Comparison of ENCODE assay signal across 19 cellular contexts in the genomic region with DNA sequence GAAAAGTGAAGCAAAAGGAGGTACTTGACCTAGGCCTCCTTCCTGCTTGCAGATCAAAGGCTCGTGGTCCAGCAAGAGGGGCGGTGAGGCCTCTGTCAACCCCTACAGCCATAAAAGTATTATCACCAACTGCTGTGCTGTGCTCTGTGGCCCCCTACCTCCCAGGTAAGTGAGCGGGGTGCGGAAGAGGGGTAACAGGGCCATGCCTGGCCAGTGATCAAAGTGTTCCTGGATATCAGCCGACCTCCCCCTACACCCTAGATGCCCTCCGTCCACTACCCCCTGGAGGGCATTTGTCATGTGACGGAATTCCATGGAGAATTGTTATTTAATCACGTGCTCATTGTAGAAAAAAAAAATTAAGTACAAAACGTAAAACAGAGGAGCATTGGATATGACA. TPM values are rescaled to one million over a fixed set of nuclear protein-coding genes. Genes with fewer than 3 reads are reported as not detected.
A peak's percentile ranks its signal among the peaks of the same experiment; 100 is the strongest.
DNase-seq lines count a peak whose midpoint lies in the region; ATAC-seq lines count a peak whose summit lies in the region.
"Had no signal": no experiment of that assay in that cellular context is flagged by ENCODE, and none has a peak within 500 bp of the region (broad histone marks: within the 10 kb centered on the region; RNA-seq: fewer than 3 reads in every experiment).

No MANE protein-coding gene starts in this region.

- peaks cover 3% of the 10 kb centered on the region; the same call in 1 of the 2 replicates for H3K36me3 ChIP-seq in GM23248 (ENCODE audit: low read depth)

- peak overlapping the region; percentile 31 to 35 for H3K27ac Mint-ChIP-seq in natural killer cell treated with Interleukin-12 subunit alpha and Interleukin-12 subunit beta and Interleukin-15 and Interleukin-18, amount 100 ng/mL, for 72 hours
- H3K27ac Mint-ChIP-seq: activated CD4-positive, alpha-beta memory T cell treated with anti-CD3 and anti-CD28 coated beads for 36 hours; activated naive CD4-positive, alpha-beta T cell treated with anti-CD3 and anti-CD28 coated beads, Interleukin-2, amount 10 ng/mL, durations not matched to agents 7 days and 5 days; T-helper 1 cell treated with Interleukin-12 subunit alpha and Interleukin-12 subunit beta and Interleukin-4 antibody, amounts not matched to agents 30 μg/mL and 1 μg/mL, for 36 hours had no signal

- H3K4me3 Mint-ChIP-seq in natural killer cell treated with Interleukin-12 subunit alpha and Interleukin-12 subunit beta and Interleukin-15 and Interleukin-18, amount 100 ng/mL, for 72 hours = no peak overlapping the region
- H3K4me3 Mint-ChIP-seq: activated CD4-positive, alpha-beta memory T cell treated with anti-CD3 and anti-CD28 coated beads for 36 hours; activated naive CD4-positive, alpha-beta T cell treated with anti-CD3 and anti-CD28 coated beads, Interleukin-2, amount 10 ng/mL, durations not matched to agents 7 days and 5 days; activated T-cell treated with anti-CD3 and anti-CD28 coated beads, Interleukin-2, amount 50 U/mL, for 4 hours; T-helper 1 cell treated with Interleukin-12 subunit alpha and Interleukin-12 subunit beta and Interleukin-4 antibody, amounts not matched to agents 30 μg/mL and 1 μg/mL, for 36 hours had no signal

- peaks cover 19% of the 10 kb centered on the region for H3F3A ChIP-seq in GM23248 (ENCODE audit: insufficient read depth)

- 0 out of 2 replicates have a peak overlapping the region, but pooled peaks have one; percentile 7 for H3K27ac ChIP-seq in GM23248
- H3K27ac ChIP-seq: WERI-Rb-1 had no signal

- H3K9me2 ChIP-seq in GM23248 (ENCODE audit: insufficient read depth) = no peaks in the 10 kb centered on the region

- H3K79me2 ChIP-seq in GM23248 (ENCODE audit: insufficient read depth) = no peaks in the 10 kb centered on the region

- H2AFZ ChIP-seq in GM23248 = no peak overlapping the region

- DNase-seq in GM23248 (no peak), SW480 (ENCODE audit: low spot score) (peak; percentile 33)
- DNase-seq in natural killer cell treated with Interleukin-12 subunit alpha and Interleukin-12 subunit beta and Interleukin-15 and Interleukin-18, amount 100 ng/mL, for 72 hours (ENCODE audit: low spot score) = no peak
- no peak for DNase-seq in effector CD8-positive, alpha-beta T cell (lab: John Stamatoyannopoulos, UW)
- DNase-seq: NCI-H1436 treated with DMSO at 0.1 percent for 48 hours, SIG-M5 had no signal

- H3K36me3 Mint-ChIP-seq in natural killer cell treated with Interleukin-12 subunit alpha and Interleukin-12 subunit beta and Interleukin-15 and Interleukin-18, amount 100 ng/mL, for 72 hours = peaks cover 13% of the 10 kb centered on the region

- H3K4me1 Mint-ChIP-seq in natural killer cell treated with Interleukin-12 subunit alpha and Interleukin-12 subunit beta and Interleukin-15 and Interleukin-18, amount 100 ng/mL, for 72 hours (ENCODE audit: low read depth in 2 of 2) = peaks cover 2 to 5% of the 10 kb centered on the region in 2 donors
- H3K4me1 Mint-ChIP-seq: activated naive CD4-positive, alpha-beta T cell treated with anti-CD3 and anti-CD28 coated beads, Interleukin-2, amount 10 ng/mL, durations not matched to agents 7 days and 5 days had no signal

- H3K27me3 Mint-ChIP-seq in natural killer cell treated with Interleukin-12 subunit alpha and Interleukin-12 subunit beta and Interleukin-15 and Interleukin-18, amount 100 ng/mL, for 72 hours = no peaks in the 10 kb centered on the region
- H3K27me3 Mint-ChIP-seq: activated CD4-positive, alpha-beta memory T cell treated with anti-CD3 and anti-CD28 coated beads for 36 hours; activated naive CD4-positive, alpha-beta T cell treated with anti-CD3 and anti-CD28 coated beads, Interleukin-2, amount 10 ng/mL, durations not matched to agents 7 days and 5 days; CD4-positive, CD25-positive, alpha-beta regulatory T cell had no signal

- H3K4me1 ChIP-seq in GM23248 (ENCODE audit: insufficient read depth) = peaks cover 20% of the 10 kb centered on the region
- H3K4me1 ChIP-seq: HAP-1 had no signal

- no peaks in the 10 kb centered on the region for H3K27me3 ChIP-seq in GM23248 (replicated peaks; ENCODE audit: insufficient read depth)
- H3K27me3 ChIP-seq: ascending aorta had no signal

- H3K4me3 ChIP-seq in GM23248 = no peak overlapping the region
- H3K4me3 ChIP-seq: ascending aorta, HAP-1, mucosa of descending colon had no signal

- WGBS in GM23248 (ENCODE audit: low coverage in 1 of 2, low lambda C conversion rate in 2 of 2, missing lambda C conversion rate in 2 of 2), 2 experiments = 67 to 68% methylated on average over 9 of the region's 9 CpGs

- ATAC-seq in natural killer cell treated with Interleukin-12 subunit alpha and Interleukin-12 subunit beta and Interleukin-15 and Interleukin-18, amount 100 ng/mL, for 72 hours = no peak
- ATAC-seq in HG03280 (IDR thresholded peaks at IDR 0.05; ENCODE audit: unreplicated experiment) = no peak
- ATAC-seq in HG03159 (IDR thresholded peaks at IDR 0.05; ENCODE audit: unreplicated experiment) = no peak

- no peaks in the 10 kb centered on the region for H3K9me3 ChIP-seq in GM23248 (ENCODE audit: low read depth)
- H3K9me3 ChIP-seq: ascending aorta, HAP-1, mucosa of descending colon had no signal

- H3K4me2 ChIP-seq in GM23248 (ENCODE audit: unreplicated experiment) = no peak overlapping the region

- no peaks in the 10 kb centered on the region for H4K20me1 ChIP-seq in GM23248 (ENCODE audit: insufficient read depth)

- no peaks in the 10 kb centered on the region for H3K9me3 Mint-ChIP-seq in natural killer cell treated with Interleukin-12 subunit alpha and Interleukin-12 subunit beta and Interleukin-15 and Interleukin-18, amount 100 ng/mL, for 72 hours
- H3K9me3 Mint-ChIP-seq: activated CD4-positive, alpha-beta memory T cell treated with anti-CD3 and anti-CD28 coated beads for 36 hours; activated naive CD4-positive, alpha-beta T cell treated with anti-CD3 and anti-CD28 coated beads, Interleukin-2, amount 10 ng/mL, durations not matched to agents 7 days and 5 days; activated T-cell treated with anti-CD3 and anti-CD28 coated beads, Interleukin-2, amount 50 U/mL, for 4 hours; CD4-positive, CD25-positive, alpha-beta regulatory T cell; T-helper 1 cell treated with Interleukin-12 subunit alpha and Interleukin-12 subunit beta and Interleukin-4 antibody, amounts not matched to agents 30 μg/mL and 1 μg/mL, for 36 hours had no signal

- H3K9ac ChIP-seq in GM23248 = no peak overlapping the region

- in situ Hi-C loops in GM23248 (cut with MboI) = no loop called here

RNA-seq across cellular contexts. Expression of gene SFN, which starts 10.2 kb away (rescaled TPM):
- not detected in 2 replicates for total RNA-seq in GM23248 (2014; rRNA removed; shearing (Covaris generic))
- not detected in 2 replicates for polyA plus RNA-seq in GM23248 (2016; fragmentation: Nextera tagmentation; extraction: Ambion mirVana)
- under 1 TPM; 0.50 to 0.56 TPM for total RNA-seq in natural killer cell treated with Interleukin-12 subunit alpha and Interleukin-12 subunit beta and Interleukin-15 and Interleukin-18, amount 100 ng/mL, for 72 hours
- total RNA-seq: fibroblast of lung, left ventricle myocardium superior had no signal
- polyA plus RNA-seq: CD4-positive, CD25-positive, alpha-beta regulatory T cell had no signal

RNA-seq across cellular contexts. Expression of gene ZDHHC18, which starts 26.2 kb away (rescaled TPM):
- 11.6 and 12.8 TPM in 2 replicates for total RNA-seq in GM23248 (2014; rRNA removed; shearing (Covaris generic))
- 1.3 and 1.9 TPM in 2 replicates for polyA plus RNA-seq in GM23248 (2016; fragmentation: Nextera tagmentation; extraction: Ambion mirVana)
- total RNA-seq in natural killer cell treated with Interleukin-12 subunit alpha and Interleukin-12 subunit beta and Interleukin-15 and Interleukin-18, amount 100 ng/mL, for 72 hours = 100 to 1,000 TPM in 1 of 2 donors, 10 to 100 TPM in 1; 87.2 to 106 TPM

RNA-seq across cellular contexts. Expression of gene GPN2, which starts 37.4 kb away (rescaled TPM):
- 11.9 and 12.1 TPM in 2 replicates for total RNA-seq in GM23248 (2014; rRNA removed; shearing (Covaris generic))
- polyA plus RNA-seq in GM23248 (2016; fragmentation: Nextera tagmentation; extraction: Ambion mirVana) = 26.3 and 27.9 TPM in 2 replicates
- 10 to 100 TPM; 52.6 to 58.0 TPM for total RNA-seq in natural killer cell treated with Interleukin-12 subunit alpha and Interleukin-12 subunit beta and Interleukin-15 and Interleukin-18, amount 100 ng/mL, for 72 hours

RNA-seq across cellular contexts. Expression of gene GPATCH3, which starts 47.6 kb away (rescaled TPM):
- 6.3 and 6.8 TPM in 2 replicates for total RNA-seq in GM23248 (2014; rRNA removed; shearing (Covaris generic))
- 9.3 and 10.8 TPM in 2 replicates for polyA plus RNA-seq in GM23248 (2016; fragmentation: Nextera tagmentation; extraction: Ambion mirVana)
- total RNA-seq in natural killer cell treated with Interleukin-12 subunit alpha and Interleukin-12 subunit beta and Interleukin-15 and Interleukin-18, amount 100 ng/mL, for 72 hours = 10 to 100 TPM; 19.6 to 21.2 TPM
